Comparison of ENCODE assay signal across 1 cellular context in genomic region chr4:39337841-39338240, GRCh38.
TF ChIP-seq lines count a peak whose summit lies in the region.

No MANE protein-coding gene starts in this region.

TF ChIP-seq in HepG2, 621 proteins besides CTCF, POLR2A, EP300 and RAD21 (continued from another document and continues in another):
- TF ChIP-seq ZNF281 (CRISPR knock-in tag; IDR thresholded peaks at IDR 0.05; ENCODE audit: borderline replicate concordance) (peak; percentile 23; the same call in 1 of the 2 replicates), ZFP36L2 (CRISPR knock-in tag; IDR thresholded peaks at IDR 0.05) (no peak), TRAFD1 (CRISPR knock-in tag; IDR thresholded peaks at IDR 0.05; ENCODE audit: borderline replicate concordance) (no peak), FOXJ3 (CRISPR knock-in tag; IDR thresholded peaks at IDR 0.05; ENCODE audit: borderline replicate concordance) (peak; percentile 70; the same call in 1 of the 2 replicates), DPF2 (CRISPR knock-in tag; IDR thresholded peaks at IDR 0.05; ENCODE audit: borderline replicate concordance, low read depth) (peak; percentile 25; the same call in 1 of the 2 replicates), NR2F1 (CRISPR knock-in tag; IDR thresholded peaks at IDR 0.05) (peak; percentile 59 to 64; a peak in 3 of 4 replicates), ZNF503 (CRISPR knock-in tag; IDR thresholded peaks at IDR 0.05) (peak; percentile 59; the same call in 1 of the 2 replicates), FOXP4 (CRISPR knock-in tag; IDR thresholded peaks at IDR 0.05) (peak; percentile 91), HMG20A (CRISPR knock-in tag; IDR thresholded peaks at IDR 0.05; ENCODE audit: borderline replicate concordance) (peak; percentile 84; the same call in 1 of the 2 replicates), KLF16 (CRISPR knock-in tag; IDR thresholded peaks at IDR 0.05) (no peak), USF2 (IDR thresholded peaks at IDR 0.05; ENCODE audit: low read depth, low read length) (no peak), USF2 (CRISPR knock-in tag; IDR thresholded peaks at IDR 0.05; ENCODE audit: borderline replicate concordance) (no peak), PRMT3 (CRISPR knock-in tag; IDR thresholded peaks at IDR 0.05; ENCODE audit: borderline replicate concordance, low read depth) (no peak), ZNF792 (CRISPR knock-in tag; IDR thresholded peaks at IDR 0.05) (no peak), TAF15 (IDR thresholded peaks at IDR 0.05; ENCODE audit: low read depth, low read length, poor library complexity, severe bottlenecking) (no peak), RFXANK (CRISPR knock-in tag; IDR thresholded peaks at IDR 0.05) (no peak), ZNF326 (CRISPR knock-in tag; IDR thresholded peaks at IDR 0.05; ENCODE audit: borderline replicate concordance) (no peak), ZNF709 (CRISPR knock-in tag; IDR thresholded peaks at IDR 0.05) (no peak), PPARG (CRISPR knock-in tag; conservative IDR thresholded peaks at IDR 0.05) (peak; percentile 85), GATAD2A (CRISPR knock-in tag; IDR thresholded peaks at IDR 0.05) (peak; percentile 88), TARDBP (CRISPR knock-in tag; IDR thresholded peaks at IDR 0.05) (peak; percentile 63; the same call in 1 of the 2 replicates), MNT (IDR thresholded peaks at IDR 0.05) (no peak), TEAD3 (CRISPR knock-in tag; optimal IDR thresholded peaks at IDR 0.05; ENCODE audit: borderline replicate concordance) (no peak), TFE3 (CRISPR knock-in tag; IDR thresholded peaks at IDR 0.05) (peak; percentile 45; the same call in 1 of the 2 replicates), ZFX (CRISPR knock-in tag; IDR thresholded peaks at IDR 0.05; ENCODE audit: low read depth) (no peak), FOXO1 (CRISPR knock-in tag; IDR thresholded peaks at IDR 0.05) (peak; percentile 49; the same call in 1 of the 2 replicates), KLF6 (CRISPR knock-in tag; IDR thresholded peaks at IDR 0.05) (0 out of 2 replicates have a peak, but pooled peaks have one; percentile 29), ZNF670 (CRISPR knock-in tag; IDR thresholded peaks at IDR 0.05; ENCODE audit: borderline replicate concordance) (no peak), ASH2L (IDR thresholded peaks at IDR 0.05; ENCODE audit: insufficient read length, low read depth, low read length) (peak; percentile 47), ZNF496 (CRISPR knock-in tag; IDR thresholded peaks at IDR 0.05; ENCODE audit: insufficient replicate concordance) (no peak), NKX3-1 (CRISPR knock-in tag; IDR thresholded peaks at IDR 0.05) (no peak), ATF2 (CRISPR knock-in tag; IDR thresholded peaks at IDR 0.05) (peak; percentile 60; the same call in 1 of the 2 replicates), ZBTB44 (CRISPR knock-in tag; IDR thresholded peaks at IDR 0.05) (no peak), THRA (CRISPR knock-in tag; IDR thresholded peaks at IDR 0.05; ENCODE audit: borderline replicate concordance) (peak; percentile 64; the same call in 1 of the 2 replicates), ZSCAN30 (CRISPR knock-in tag; IDR thresholded peaks at IDR 0.05) (no peak), GFI1 (CRISPR knock-in tag; IDR thresholded peaks at IDR 0.05; ENCODE audit: borderline replicate concordance) (peak; percentile 65; the same call in 1 of the 2 replicates), CREB1 (IDR thresholded peaks at IDR 0.05) (no peak), CREB1 (CRISPR knock-in tag; IDR thresholded peaks at IDR 0.05) (peak; percentile 41; the same call in 1 of the 2 replicates), MXD4 (CRISPR knock-in tag; IDR thresholded peaks at IDR 0.05) (peak; percentile 42; the same call in 1 of the 2 replicates), ATAD3A (CRISPR knock-in tag; IDR thresholded peaks at IDR 0.05) (no peak)
